ENCODE assay signal across 8 cellular contexts in genomic region chr15:75672646-75673425, GRCh38. TPM values are rescaled to one million over a fixed set of nuclear protein-coding genes. Genes with fewer than 3 reads are reported as not detected.
DNase-seq lines count a peak whose midpoint lies in the region; ATAC-seq and TF ChIP-seq lines count a peak whose summit lies in the region.

No MANE protein-coding gene starts in this region.

- H3K79me1 ChIP-seq in IMR-90 (ENCODE audit: low read depth in 1 of 2, low read length in 2 of 2) = peaks cover 2 to 57% of the 10 kb centered on the region in 2 experiments; a peak in 3 of 4 replicates

- peak overlapping the region; percentile 88; the same call in 1 of the 2 replicates for H3K23ac ChIP-seq in IMR-90 (ENCODE audit: low read depth, low read length)

- H2AK9ac ChIP-seq in IMR-90 (replicated peaks; ENCODE audit: low read depth, low read length, poor library complexity) = peak overlapping the region; percentile 93

- H3K9ac ChIP-seq in IMR-90 (ENCODE audit: low read depth, low read length) = peak overlapping the region; percentile 30

- H3K27me3 ChIP-seq in IMR-90 (ENCODE audit: control insufficient read depth, insufficient read depth, low read length) (no peaks in the 10 kb centered on the region), tibial nerve (no peaks in the 10 kb centered on the region)

- peak overlapping the region; percentile 87 for H2BK120ac ChIP-seq in IMR-90 (ENCODE audit: low read depth, low read length)

- H3K4me3 ChIP-seq in IMR-90 (ENCODE audit: insufficient read depth, low read depth, low read length) (no peak overlapping the region), coronary artery (peak overlapping the region; percentile 42), tibial nerve (no peak overlapping the region)

- 38% methylated on average over 5 of the region's 14 CpGs; no CpG with 5 or more reads in 1 of the 2 experiments for WGBS in IMR-90 (ENCODE audit: extremely low coverage in 2 of 2, insufficient read length in 1 of 2), 2 experiments
- WGBS in tibial nerve, 2 donors = 20 to 26% methylated on average over 7 to 14 of the region's 14 CpGs

- H3K27ac ChIP-seq in IMR-90 (ENCODE audit: insufficient read depth, low read length) = peak overlapping the region; percentile 78
- H3K27ac ChIP-seq in coronary artery = peak overlapping the region; percentile 84 to 95
- peak overlapping the region; percentile 43 to 87 (median 82) for H3K27ac ChIP-seq in tibial nerve

- dilution Hi-C loops in IMR-90 (cut with HindIII; ENCODE audit: low sequenced_read_pairs, unreplicated experiment) = no loop called here

- H3K14ac ChIP-seq in IMR-90 (replicated peaks; ENCODE audit: low read depth, low read length) = peak overlapping the region; percentile 73

- peak overlapping the region; percentile 94 for H3K4ac ChIP-seq in IMR-90 (ENCODE audit: low read depth, low read length)

- peak overlapping the region; percentile 58 for H3K56ac ChIP-seq in IMR-90 (ENCODE audit: extremely low read depth, insufficient read depth, low read length)

- peak in 1 of 2 donors; percentile 47 for TF ChIP-seq EP300 in tibial nerve (IDR thresholded peaks at IDR 0.05)

- H2BK5ac ChIP-seq in IMR-90 (ENCODE audit: low read depth, low read length, poor library complexity, severe bottlenecking) = peak overlapping the region; percentile 81

- H3K36me3 ChIP-seq in IMR-90 (ENCODE audit: control insufficient read depth, insufficient read depth, low read length) (peaks cover 2% of the 10 kb centered on the region; the same call in 1 of the 2 replicates), tibial nerve (peaks cover 0 to 30% (median under 1%) of the 10 kb centered on the region in 3 donors)

- H3K4me1 ChIP-seq in IMR-90 (ENCODE audit: control insufficient read depth, insufficient read depth, low read length) (peaks cover 34% of the 10 kb centered on the region), tibial nerve (peaks cover 0 to 64% (median 30%) of the 10 kb centered on the region in 4 donors)

- H4K5ac ChIP-seq in IMR-90 (ENCODE audit: low read depth, low read length) = peak overlapping the region; percentile 28; the same call in 1 of the 2 replicates

- peak overlapping the region; percentile 95 for H2AK5ac ChIP-seq in IMR-90 (ENCODE audit: low read depth, low read length)

- peak overlapping the region; percentile 81 for H2BK20ac ChIP-seq in IMR-90 (ENCODE audit: low read depth, low read length)

- TF ChIP-seq POLR2A in IMR-90 (IDR thresholded peaks at IDR 0.05; ENCODE audit: low read depth, low read length) = 0 out of 2 replicates have a peak, but pooled peaks have one; percentile 5
- no peak for TF ChIP-seq POLR2A in tibial nerve (IDR thresholded peaks at IDR 0.05)

- H3K18ac ChIP-seq in IMR-90 (ENCODE audit: low read depth, low read length) = peak overlapping the region; percentile 11

- no peak for TF ChIP-seq RAD21 in IMR-90 (IDR thresholded peaks at IDR 0.05; ENCODE audit: low read length)

- POLR2A ChIA-PET in IMR-90 (lab: Charles Lee; ENCODE audit: unreplicated experiment) = interaction anchor here (1.2 kb wide), 1 partner anchor 11 kb away, joined by 3 read pairs; no protein-coding TSS in a partner anchor
- POLR2A ChIA-PET in GM10248 (lab: Yijun Ruan, JAX) = no interaction called here

- no TSS peak for BruUV-seq in IMR-90 (replicated peaks; lab: Mats Ljungman, UMichigan)

- in situ Hi-C loops in IMR-90 (cut with MboI; ENCODE audit: low sequenced_read_pairs) = no loop called here

- H4K20me1 ChIP-seq in IMR-90 (ENCODE audit: insufficient read depth, low read length) = peaks cover 21% of the 10 kb centered on the region

- H3K9me3 ChIP-seq in IMR-90 (ENCODE audit: control insufficient read depth, insufficient read depth, low read length) (no peaks in the 10 kb centered on the region), tibial nerve (no peaks in the 10 kb centered on the region)

- H2BK15ac ChIP-seq in IMR-90 (ENCODE audit: low read depth, low read length) = peak overlapping the region; percentile 74; the same call in 2 of the 3 replicates

- CTCF ChIA-PET in IMR-90 (lab: Yijun Ruan, JAX) = no interaction called here
- CTCF ChIA-PET in GM10248 (lab: Yijun Ruan, JAX) = interaction anchor here (1.3 to 5.7 kb wide), 2 partner anchors 12 to 138 kb away, joined by 3 to 31 read pairs; no protein-coding TSS in a partner anchor

- peaks cover 38% of the 10 kb centered on the region for H3K9me1 ChIP-seq in IMR-90 (ENCODE audit: insufficient read depth, low read length)

- peak overlapping the region; percentile 35 to 74 for H4K8ac ChIP-seq in IMR-90 (ENCODE audit: low read depth in 2 of 2, low read length in 2 of 2)

- peak; percentile 91 for DNase-seq in IMR-90
- DNase-seq in coronary artery (ENCODE audit: low spot score) = peak; percentile 92
- peak; percentile 35 for DNase-seq in medulla oblongata (ENCODE audit: extremely low spot score)
- no peak for DNase-seq in tibial nerve (ENCODE audit: low spot score in 2 of 2)
- DNase-seq in GM10248 (ENCODE audit: extremely low spot score) = no peak
- no peak for DNase-seq in ecto neural progenitor cell (ENCODE audit: low spot score)

- H2AFZ ChIP-seq in IMR-90 (replicated peaks; ENCODE audit: low read length, poor library complexity) = peak overlapping the region; percentile 62

- peak; percentile 69 for ATAC-seq in IMR-90 (ENCODE audit: low read depth)
- ATAC-seq in HG02588 (IDR thresholded peaks at IDR 0.05; ENCODE audit: unreplicated experiment) = no peak
- ATAC-seq in HG03460 (IDR thresholded peaks at IDR 0.05; ENCODE audit: unreplicated experiment) = no peak

- peak overlapping the region; percentile 39 for H3K4me2 ChIP-seq in IMR-90 (ENCODE audit: low read depth, low read length)

- no peak for TF ChIP-seq CTCF in IMR-90 (conservative IDR thresholded peaks at IDR 0.05; ENCODE audit: low read depth, low read length)
- TF ChIP-seq CTCF in coronary artery (IDR thresholded peaks at IDR 0.05) = no peak
- no peak for TF ChIP-seq CTCF in tibial nerve (IDR thresholded peaks at IDR 0.05)
- TF ChIP-seq CTCF in GM10248 (IDR thresholded peaks at IDR 0.05; ENCODE audit: control extremely low read depth, extremely low read depth, low read depth, missing control alignments) = no peak

- H4K91ac ChIP-seq in IMR-90 (ENCODE audit: insufficient read depth, low read depth, low read length) = peak overlapping the region; percentile 94

- intact Hi-C loops in IMR-90 (cut with micrococcal nuclease) = loop anchor here (1.0 to 10.0 kb wide), 3 partner anchors 26 to 96 kb away; partner anchors contain the start of genes PTPN9, SNUPN and SNX33

TF ChIP-seq in IMR-90, 13 proteins besides CTCF, POLR2A, EP300 and RAD21 (continues in another document):
- TF ChIP-seq RFX5 (IDR thresholded peaks at IDR 0.05; ENCODE audit: low read depth, low read length) = no peak
- no peak for TF ChIP-seq MAFK (IDR thresholded peaks at IDR 0.05; ENCODE audit: low read depth, low read length)
- no peak for TF ChIP-seq ELK1 (IDR thresholded peaks at IDR 0.05; ENCODE audit: borderline replicate concordance, low read depth, low read length)
- peak; percentile 60; the same call in 1 of the 2 replicates for TF ChIP-seq FOS (IDR thresholded peaks at IDR 0.05; ENCODE audit: low read depth, low read length)
- no peak for TF ChIP-seq CHD1 (IDR thresholded peaks at IDR 0.05; ENCODE audit: low read depth, low read length)
- TF ChIP-seq CEBPB (IDR thresholded peaks at IDR 0.05; ENCODE audit: low read depth, low read length) = no peak
- peak; percentile 85 for TF ChIP-seq BHLHE40 (IDR thresholded peaks at IDR 0.05; ENCODE audit: low read depth, low read length)
- peak; percentile 55; the same call in 1 of the 2 replicates for TF ChIP-seq MAZ (IDR thresholded peaks at IDR 0.05; ENCODE audit: borderline replicate concordance, low read depth, low read length)
- no peak for TF ChIP-seq SMC3 (IDR thresholded peaks at IDR 0.05; ENCODE audit: low read depth, low read length)
- 0 out of 2 replicates have a peak, but pooled peaks have one; percentile 1 for TF ChIP-seq NFE2L2 (IDR thresholded peaks at IDR 0.05; ENCODE audit: low read depth, low read length)
- TF ChIP-seq MXI1 (IDR thresholded peaks at IDR 0.05; ENCODE audit: borderline replicate concordance, low read depth, low read length) = no peak
- no peak for TF ChIP-seq RCOR1 (IDR thresholded peaks at IDR 0.05; ENCODE audit: insufficient replicate concordance, low read length)

RNA-seq across cellular contexts. Expression of gene SNX33, which starts 25.1 kb away (rescaled TPM):
- 11.9 and 12.7 TPM in 2 replicates for total RNA-seq in IMR-90 (2012; rRNA removed)
- polyA plus RNA-seq in IMR-90 (2012; rRNA removed) = 12.5 and 14.6 TPM in 2 replicates
- polyA plus RNA-seq in IMR-90 (2012; cell fraction: cytosol; rRNA removed) = 5.1 and 11.2 TPM in 2 replicates
- 27.3 and 29.8 TPM in 2 replicates for polyA plus RNA-seq in IMR-90 (2012; cell fraction: nucleus; rRNA removed; ENCODE audit: low replicate concordance)
- total RNA-seq in tibial nerve = 10 to 100 TPM; 29.7 to 44.9 (median 31.1) TPM

RNA-seq across cellular contexts. Expression of gene IMP3, which starts 32.8 kb away (rescaled TPM):
- total RNA-seq in IMR-90 (2012; rRNA removed) = 42.1 and 84.7 TPM in 2 replicates
- 55.6 and 59.3 TPM in 2 replicates for polyA plus RNA-seq in IMR-90 (2012; rRNA removed)
- polyA plus RNA-seq in IMR-90 (2012; cell fraction: cytosol; rRNA removed) = 111 and 209 TPM in 2 replicates
- polyA plus RNA-seq in IMR-90 (2012; cell fraction: nucleus; rRNA removed; ENCODE audit: low replicate concordance) = 38.5 and 123 TPM in 2 replicates
- 100 to 1,000 TPM; 163 to 179 (median 170) TPM for total RNA-seq in tibial nerve

RNA-seq across cellular contexts. Expression of gene CSPG4, which starts 39.8 kb away (rescaled TPM):
- 12.4 and 14.7 TPM in 2 replicates for total RNA-seq in IMR-90 (2012; rRNA removed)
- polyA plus RNA-seq in IMR-90 (2012; rRNA removed) = 28.4 and 35.6 TPM in 2 replicates
- 15.6 and 23.3 TPM in 2 replicates for polyA plus RNA-seq in IMR-90 (2012; cell fraction: cytosol; rRNA removed)
- 24.1 and 69.4 TPM in 2 replicates for polyA plus RNA-seq in IMR-90 (2012; cell fraction: nucleus; rRNA removed; ENCODE audit: low replicate concordance)
- total RNA-seq in tibial nerve = 100 to 1,000 TPM; 100 to 132 (median 115) TPM

RNA-seq across cellular contexts. Expression of gene SNUPN, which starts 47.3 kb away (rescaled TPM):
- total RNA-seq in IMR-90 (2012; rRNA removed) (23.8 and 28.6 TPM in 2 replicates), tibial nerve (10 to 100 TPM; 16.3 to 35.1 (median 23.7) TPM)
- 21.8 and 24.1 TPM in 2 replicates for polyA plus RNA-seq in IMR-90 (2012; rRNA removed)
- polyA plus RNA-seq in IMR-90 (2012; cell fraction: cytosol; rRNA removed) = 12.3 and 20.2 TPM in 2 replicates
- polyA plus RNA-seq in IMR-90 (2012; cell fraction: nucleus; rRNA removed; ENCODE audit: low replicate concordance) = 6.1 and 17.3 TPM in 2 replicates

Comparison
In these comparisons a context has a peak if more than half of its experiments do, and no peak if none do; other contexts are left out.
1. DNase-seq: peak in IMR-90 (single experiment), coronary artery (single experiment) and medulla oblongata (single experiment); none in tibial nerve (0 of 2), GM10248 (single experiment) and ecto neural progenitor cell (single experiment).
2. Peak in every context shown above with its lines, with median percentiles within 50 percentile points of each other: H3K27ac ChIP-seq.